ENCODE assay signal across 18 cellular contexts in genomic region chr1:201902198-201902597, GRCh38. TPM values are rescaled to one million over a fixed set of nuclear protein-coding genes. Genes with fewer than 3 reads are reported as not detected.
A peak's percentile ranks its signal among the peaks of the same experiment; 100 is the strongest.
DNase-seq lines count a peak whose midpoint lies in the region; ATAC-seq and TF ChIP-seq lines count a peak whose summit lies in the region.
"Had no signal": no experiment of that assay in that cellular context is flagged by ENCODE, and none has a peak within 500 bp of the region (broad histone marks: within the 10 kb centered on the region; RNA-seq: fewer than 3 reads in every experiment).

No MANE protein-coding gene starts in this region.

- no peaks in the 10 kb centered on the region for H3K27me3 ChIP-seq in left ventricle myocardium inferior (ENCODE audit: low read depth)
- no peaks in the 10 kb centered on the region for H3K27me3 ChIP-seq in esophagus muscularis mucosa
- no peaks in the 10 kb centered on the region for H3K27me3 ChIP-seq in sigmoid colon

- TF ChIP-seq POLR2A in esophagus muscularis mucosa (IDR thresholded peaks at IDR 0.05; ENCODE audit: low read depth) (no peak), sigmoid colon (IDR thresholded peaks at IDR 0.05) (no peak)

- H3K36me3 ChIP-seq in left ventricle myocardium inferior: no peaks in the 10 kb centered on the region
- peaks cover 8 to 38% (median 20%) of the 10 kb centered on the region in 4 donors for H3K36me3 ChIP-seq in esophagus muscularis mucosa
- H3K36me3 ChIP-seq in sigmoid colon: peaks cover 17 to 40% (median 34%) of the 10 kb centered on the region in 4 donors
- H3K36me3 ChIP-seq: lower lobe of right lung had no signal

- no peak for TF ChIP-seq EP300 in esophagus muscularis mucosa (IDR thresholded peaks at IDR 0.05)
- peak in 1 of 4 donors; percentile 9 for TF ChIP-seq EP300 in sigmoid colon (IDR thresholded peaks at IDR 0.05)

- no peak overlapping the region for H3K4me3 ChIP-seq in left ventricle myocardium inferior
- no peak overlapping the region for H3K4me3 ChIP-seq in esophagus muscularis mucosa
- H3K4me3 ChIP-seq in sigmoid colon: no peak overlapping the region
- H3K4me3 ChIP-seq: A549, lower lobe of right lung had no signal

- H3K27ac ChIP-seq in left ventricle myocardium inferior (replicated peaks) (peak overlapping the region; percentile 78), esophagus muscularis mucosa (replicated peaks in 1 of 4) (peak overlapping the region; percentile 91 to 95 (median 94)), sigmoid colon (peak overlapping the region; percentile 85 to 97 (median 90))
- H3K27ac ChIP-seq: A549 had no signal

- WGBS in esophagus muscularis mucosa: 68% methylated on average over 3 of the region's 3 CpGs
- WGBS in sigmoid colon, 2 donors: 75 to 83% methylated on average over 3 of the region's 3 CpGs

- intact Hi-C loops in left ventricle myocardium inferior (cut with micrococcal nuclease): no loop called here
- intact Hi-C loops in cardiac septum (cut with DNase I): no loop called here
- intact Hi-C loops in esophagus muscularis mucosa (cut with DNase I): no loop called here
- intact Hi-C loops in sigmoid colon (cut with DNase I): no loop called here

- TF ChIP-seq CTCF in left ventricle myocardium inferior (IDR thresholded peaks at IDR 0.05; ENCODE audit: borderline replicate concordance) (no peak), esophagus muscularis mucosa (IDR thresholded peaks at IDR 0.05) (no peak), sigmoid colon (IDR thresholded peaks at IDR 0.05) (no peak)

- ATAC-seq in GM19023 (IDR thresholded peaks at IDR 0.05; ENCODE audit: unreplicated experiment): no peak
- ATAC-seq: A549; lower lobe of right lung; naive thymus-derived CD4-positive, alpha-beta T cell; T-cell had no signal

- no peaks in the 10 kb centered on the region for H3K9me3 ChIP-seq in left ventricle myocardium inferior (replicated peaks)
- no peaks in the 10 kb centered on the region for H3K9me3 ChIP-seq in esophagus muscularis mucosa
- no peaks in the 10 kb centered on the region for H3K9me3 ChIP-seq in sigmoid colon
- H3K9me3 ChIP-seq: A549, lower lobe of right lung had no signal

- no peak for DNase-seq in left ventricle myocardium inferior
- DNase-seq in cardiac septum (ENCODE audit: low spot score): no peak
- DNase-seq in esophagus muscularis mucosa (ENCODE audit: extremely low spot score): no peak
- no peak for DNase-seq in sigmoid colon
- no peak for DNase-seq in NCI-H2171 treated with DMSO at 0.1 percent for 48 hours (lab: John Stamatoyannopoulos, UW)
- no peak for DNase-seq in ureter (ENCODE audit: low spot score)
- no peak for DNase-seq in NCI-H187 treated with DMSO at 0.1 percent for 48 hours (lab: John Stamatoyannopoulos, UW)
- DNase-seq: effector CD4-positive, alpha-beta T cell; H7; lower lobe of right lung; MV-4-11; naive thymus-derived CD4-positive, alpha-beta T cell; NCI-H2107; NCI-H69; T-cell had no signal

- peaks cover 28% of the 10 kb centered on the region for H3K4me1 ChIP-seq in left ventricle myocardium inferior
- peaks cover 45 to 99% (median 98%) of the 10 kb centered on the region in 4 donors for H3K4me1 ChIP-seq in esophagus muscularis mucosa
- H3K4me1 ChIP-seq in sigmoid colon: peaks cover 0 to 98% (median 95%) of the 10 kb centered on the region in 4 donors
- H3K4me1 ChIP-seq: A549, lower lobe of right lung had no signal

RNA-seq across cellular contexts. Expression of gene SHISA4, which starts 13.5 kb away (rescaled TPM):
- total RNA-seq in left ventricle myocardium inferior (191 TPM), cardiac septum (123 TPM), esophagus muscularis mucosa (10 to 100 TPM; 20.3 to 31.0 (median 28.5) TPM), sigmoid colon (10 to 100 TPM; 12.7 to 23.7 (median 19.3) TPM), ureter (11.6 TPM)
- 1 to 10 TPM; 3.5 to 6.1 (median 3.6) TPM for polyA plus RNA-seq in sigmoid colon
- polyA plus RNA-seq: naive thymus-derived CD4-positive, alpha-beta T cell had no signal

RNA-seq across cellular contexts. Expression of gene LMOD1, which starts 44.1 kb away (rescaled TPM):
- 9.2 TPM for total RNA-seq in left ventricle myocardium inferior
- 9.6 TPM for total RNA-seq in cardiac septum
- total RNA-seq in esophagus muscularis mucosa: 1,000 to 10,000 TPM; 1,021 to 1,618 (median 1,290) TPM
- 1,000 to 10,000 TPM in 1 of 4 donors, 100 to 1,000 TPM in 3; 633 to 1,011 (median 785) TPM for total RNA-seq in sigmoid colon
- 10 to 100 TPM in 2 of 3 donors, 1 to 10 TPM in 1; 4.9 to 75.0 (median 15.6) TPM for polyA plus RNA-seq in sigmoid colon
- total RNA-seq in ureter: 123 TPM
- total RNA-seq: activated CD8-positive, alpha-beta memory T cell treated with anti-CD3 and anti-CD28 coated beads for 36 hours; naive thymus-derived CD4-positive, alpha-beta T cell had no signal
- polyA plus RNA-seq: A549; naive thymus-derived CD4-positive, alpha-beta T cell had no signal

RNA-seq across cellular contexts. Expression of gene TIMM17A, which starts 53.1 kb away (rescaled TPM):
- 87.5 TPM for total RNA-seq in left ventricle myocardium inferior
- total RNA-seq in cardiac septum: 79.1 TPM
- 10 to 100 TPM; 30.7 to 46.1 (median 32.4) TPM for total RNA-seq in esophagus muscularis mucosa
- total RNA-seq in sigmoid colon: 10 to 100 TPM; 23.3 to 56.7 (median 38.4) TPM
- polyA plus RNA-seq in sigmoid colon: 10 to 100 TPM; 48.6 to 71.4 (median 57.7) TPM
- total RNA-seq in ureter: 41.4 TPM

Comparison
In these comparisons a context has a peak if more than half of its experiments do, and no peak if none do; other contexts are left out.
1. RNA of gene LMOD1, which starts 44.1 kb away (total RNA-seq): 1,021 to 1,618 TPM in esophagus muscularis mucosa, 633 to 1,011 TPM in sigmoid colon and 123 TPM in ureter (single experiment); 9.6 TPM in cardiac septum (single experiment) and 9.2 TPM in left ventricle myocardium inferior (single experiment); every median in the first group is over 10 times any median in the second.
2. Peak in every context shown above with its lines, with median percentiles within 50 percentile points of each other: H3K27ac ChIP-seq.